8 cellular contexts compared by ENCODE assay signal in the genomic region with DNA sequence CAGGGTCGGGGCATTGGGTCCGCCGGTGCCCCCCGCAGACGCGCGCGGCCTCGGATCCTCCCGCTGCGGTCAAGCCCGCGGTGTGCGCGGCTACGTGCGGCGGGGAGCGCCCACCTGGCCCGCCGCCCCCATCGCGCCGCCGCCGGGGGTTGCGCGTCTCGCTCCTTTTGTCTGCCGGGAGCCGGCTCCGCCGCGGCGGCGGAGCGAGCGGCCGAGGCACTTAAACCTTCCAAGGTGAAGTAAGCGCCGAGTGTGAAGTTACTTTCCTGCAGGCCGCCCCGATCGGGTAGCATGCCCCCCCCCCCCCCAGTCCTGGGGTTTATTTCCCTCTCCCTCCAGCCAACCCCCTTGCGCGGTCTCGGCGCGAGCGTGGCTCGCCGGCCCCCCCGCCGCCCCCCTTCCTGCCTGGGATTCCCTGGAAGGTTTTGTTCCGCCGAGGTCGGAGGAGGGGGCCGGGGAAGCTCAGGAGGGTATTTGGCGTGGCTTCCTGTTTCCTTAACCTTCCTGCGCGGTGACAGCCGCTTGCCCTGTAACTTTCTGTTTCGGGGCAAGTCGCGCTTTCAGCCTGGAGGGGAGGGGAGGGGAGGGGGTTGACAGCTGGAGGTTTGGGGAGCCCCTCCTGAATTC. TPM values are rescaled to one million over a fixed set of nuclear protein-coding genes. Genes with fewer than 3 reads are reported as not detected.
DNase-seq lines count a peak whose midpoint lies in the region; ATAC-seq, FAIRE-seq and TF ChIP-seq lines count a peak whose summit lies in the region.

No MANE protein-coding gene starts in this region.

- H2BK12ac ChIP-seq in H1 (ENCODE audit: low read depth, low read length), result no peak overlapping the region

- H4K20me1 ChIP-seq in H1 (replicated peaks in 1 of 2; ENCODE audit: control insufficient read depth in 1 of 2, insufficient read depth in 2 of 2, low read length in 2 of 2), result peaks cover 3 to 8% of the 10 kb centered on the region in 2 experiments

- H3K27me3 ChIP-seq in H1 (replicated peaks in 1 of 4; ENCODE audit: control insufficient read depth in 3 of 4, extremely low read depth in 1 of 4, insufficient read depth in 3 of 4, low read length in 3 of 4) (no peaks in the 10 kb centered on the region; a peak in 2 of 7 replicates), muscle layer of duodenum (ENCODE audit: low read depth, low read length) (no peaks in the 10 kb centered on the region), transverse colon (no peaks in the 10 kb centered on the region)

- H3K4me2 ChIP-seq in H1 (ENCODE audit: insufficient read depth in 1 of 2, low read depth in 2 of 2, low read length in 2 of 2), result peak overlapping the region; percentile 82 to 95

- in situ Hi-C loops in transverse colon (cut with MboI; ENCODE audit: low pct_ligation_motif_present in 1 of 4, low pct_unique_long_range_greater_than_20kb in 1 of 4, low sequenced_read_pairs in 3 of 4), result loop anchor here in 1 of 4 donors (10.0 kb wide), 1 partner anchor 48 kb away; no protein-coding TSS in a partner anchor

- H3K23me2 ChIP-seq in H1 (ENCODE audit: low read depth, low read length), result peaks cover 29% of the 10 kb centered on the region

- no peak overlapping the region for H2AFZ ChIP-seq in H1 (ENCODE audit: low read length)

- no peak overlapping the region for H4K5ac ChIP-seq in H1 (ENCODE audit: insufficient read length, low read depth, low read length)

- no peak overlapping the region for H3K4ac ChIP-seq in H1 (replicated peaks; ENCODE audit: insufficient read length, low read depth, low read length)

- H2BK120ac ChIP-seq in H1 (replicated peaks; ENCODE audit: low read depth, low read length), result no peak overlapping the region

- peak overlapping the region; percentile 1; the same call in 1 of the 2 replicates for H4K8ac ChIP-seq in H1 (ENCODE audit: extremely low read depth, insufficient read depth, low read length)

- H3K36me3 ChIP-seq in H1 (ENCODE audit: control insufficient read depth in 2 of 4, insufficient read depth in 4 of 4, low read length in 3 of 4) (no peaks in the 10 kb centered on the region), muscle layer of duodenum (ENCODE audit: control insufficient read depth in 1 of 2, insufficient read depth in 2 of 2, low read length in 2 of 2) (no peaks in the 10 kb centered on the region), transverse colon (no peaks in the 10 kb centered on the region)

- intact Hi-C loops in transverse colon (cut with DNase I; ENCODE audit: low total_unique reads), result loop anchor here (5.0 kb wide), 1 partner anchor 51 kb away; no protein-coding TSS in a partner anchor

- POLR2A ChIA-PET in H1 (lab: Charles Lee; ENCODE audit: partially characterized antibody), result interaction anchor here (0.8 to 2.4 kb wide), 9 partner anchors 12 to 99 kb away, joined by 3 to 9 read pairs (median 3); partner anchors contain the start of gene GSE1

- H3K4me1 ChIP-seq in H1 (replicated peaks in 1 of 4; ENCODE audit: control insufficient read depth in 3 of 4, insufficient read depth in 4 of 4, low read length in 3 of 4) (peaks cover 0 to 25% (median 17%) of the 10 kb centered on the region in 4 experiments; a peak in 6 of 7 replicates), muscle layer of duodenum (ENCODE audit: control insufficient read depth in 1 of 2, insufficient read depth in 2 of 2, low read length in 2 of 2) (peaks cover 5 to 22% of the 10 kb centered on the region in 2 donors), transverse colon (peaks cover 26 to 62% (median 53%) of the 10 kb centered on the region in 4 donors)

- TF ChIP-seq CTCF in NB4 (IDR thresholded peaks at IDR 0.05; ENCODE audit: low read depth, low read length) (no peak), H1 (IDR thresholded peaks at IDR 0.05; ENCODE audit: control extremely low read depth in 1 of 3, insufficient read depth in 1 of 3, low read depth in 1 of 3, low read length in 3 of 3) (no peak), transverse colon (IDR thresholded peaks at IDR 0.05) (no peak)

- no peak overlapping the region for H2BK20ac ChIP-seq in H1 (ENCODE audit: low read length)

- peak overlapping the region; percentile 19; the same call in 1 of the 2 replicates for H3K18ac ChIP-seq in H1 (ENCODE audit: extremely low read depth, low read length)

- no peak overlapping the region for H2AK5ac ChIP-seq in H1 (ENCODE audit: low read depth, low read length)

- peaks cover 10 to 27% of the 10 kb centered on the region in 2 experiments; a peak in 3 of 4 replicates for H3K79me2 ChIP-seq in H1 (ENCODE audit: control insufficient read depth in 1 of 2, insufficient read depth in 2 of 2, low read length in 2 of 2)

- H3K9ac ChIP-seq in H1 (replicated peaks in 1 of 4; ENCODE audit: extremely low read depth in 1 of 4, low read depth in 3 of 4, low read length in 3 of 4), result peak overlapping the region in 2 of 4 experiments; percentile 8 to 33; a peak in 3 of 7 replicates

- no peak for TF ChIP-seq RAD21 in H1 (IDR thresholded peaks at IDR 0.05 in 1 of 2, conservative IDR thresholded peaks at IDR 0.05 in 1 of 2; ENCODE audit: low read depth in 2 of 2, low read length in 2 of 2)

- CTCF ChIA-PET in H1 (lab: Charles Lee; ENCODE audit: partially characterized antibody), result interaction anchor here (0.6 to 3.5 kb wide), 24 partner anchors 8 to 233 kb away, joined by 3 to 30 read pairs (median 4); no protein-coding TSS in a partner anchor

- no peak for FAIRE-seq in H1 (lab: Jason Lieb, UNC)

- H4K91ac ChIP-seq in H1 (replicated peaks; ENCODE audit: insufficient read length, low read length), result no peak overlapping the region

- 2% methylated on average over 10 of the region's 65 CpGs; no CpG with 5 or more reads in 1 of the 2 experiments for WGBS in H1 (ENCODE audit: extremely low coverage in 1 of 2, insufficient coverage in 1 of 2, insufficient read length in 1 of 2, insufficient replicate concordance in 2 of 2, low coverage in 1 of 2, low lambda C conversion rate in 2 of 2, missing lambda C conversion rate in 1 of 2), 2 experiments
- WGBS in transverse colon (ENCODE audit: low coverage in 1 of 2), 2 donors, result 0 to 1% methylated on average over 8 to 40 of the region's 65 CpGs

- no peak for ATAC-seq in HG02571 (IDR thresholded peaks at IDR 0.05; ENCODE audit: unreplicated experiment)

- no peak for TF ChIP-seq POLR2A in NB4 (IDR thresholded peaks at IDR 0.05; ENCODE audit: extremely low read depth, insufficient read length)
- TF ChIP-seq POLR2A in H1 (IDR thresholded peaks at IDR 0.05; ENCODE audit: control extremely low read depth in 1 of 2, low read depth in 2 of 2, low read length in 2 of 2), result no peak
- no peak for TF ChIP-seq POLR2A in transverse colon (IDR thresholded peaks at IDR 0.05)

- no peak overlapping the region for H3K56ac ChIP-seq in H1 (replicated peaks; ENCODE audit: insufficient read length, low read depth, low read length)

- H3K9me3 ChIP-seq in H1 (ENCODE audit: insufficient read depth in 2 of 2, low read depth in 1 of 2, low read length in 1 of 2), result no peaks in the 10 kb centered on the region
- no peaks in the 10 kb centered on the region for H3K9me3 ChIP-seq in muscle layer of duodenum (ENCODE audit: control insufficient read depth in 1 of 2, low read length in 2 of 2)
- H3K9me3 ChIP-seq in transverse colon, result no peaks in the 10 kb centered on the region

- peaks cover 10% of the 10 kb centered on the region; the same call in 1 of the 2 replicates for H3K79me1 ChIP-seq in H1 (ENCODE audit: low read depth, low read length)

- DNase-seq in NCI-H2227 (lab: John Stamatoyannopoulos, UW; ENCODE audit: unreplicated experiment), result peak; percentile 53
- no peak for DNase-seq in NCI-H2227 treated with DMSO at 0.1 percent for 48 hours (lab: John Stamatoyannopoulos, UW)
- peak; percentile 79 for DNase-seq in NB4 (ENCODE audit: low read depth)
- peak; percentile 44 to 49 for DNase-seq in activated CD4-positive, alpha-beta T cell treated with anti-CD3 and anti-CD28 coated beads, Interleukin-2, amount 50 U/mL, for 4 hours
- peak in 1 of 2 experiments; percentile 67 for DNase-seq in H1 (ENCODE audit: low read depth in 1 of 2, low spot score in 2 of 2)
- peak; percentile 72 for DNase-seq in transverse colon

- no peak overlapping the region for H2BK5ac ChIP-seq in H1 (ENCODE audit: low read depth, low read length)

- no peak overlapping the region for H3K27ac ChIP-seq in H1 (ENCODE audit: low read depth, low read length)
- H3K27ac ChIP-seq in muscle layer of duodenum (ENCODE audit: low read length), result peak overlapping the region; percentile 72
- peak overlapping the region; percentile 91 to 98 (median 96) for H3K27ac ChIP-seq in transverse colon

- H3K14ac ChIP-seq in H1 (ENCODE audit: insufficient read length), result no peak overlapping the region

- H3K4me3 ChIP-seq in NB4 (ENCODE audit: low read depth, low read length) (peak overlapping the region; percentile 83), H1 (ENCODE audit: extremely low read depth in 1 of 4, insufficient read depth in 2 of 4, low read depth in 3 of 4, low read length in 4 of 4) (peak overlapping the region; percentile 54 to 98 (median 73)), muscle layer of duodenum (ENCODE audit: low read depth in 1 of 2, low read length in 2 of 2) (peak overlapping the region; percentile 76 to 81), transverse colon (peak overlapping the region; percentile 64 to 95 (median 94))

- H3K23ac ChIP-seq in H1 (ENCODE audit: insufficient read length), result no peak overlapping the region

- TF ChIP-seq EP300 in H1 (IDR thresholded peaks at IDR 0.05; ENCODE audit: borderline replicate concordance in 1 of 2, low read depth in 2 of 2, low read length in 2 of 2), result no peak
- no peak for TF ChIP-seq EP300 in transverse colon (IDR thresholded peaks at IDR 0.05; ENCODE audit: low read depth)

- no peak overlapping the region for H2BK15ac ChIP-seq in H1 (ENCODE audit: low read length)

TF ChIP-seq in H1, 55 proteins besides CTCF, POLR2A, EP300 and RAD21 (continues in another document):
- TF ChIP-seq SIN3A (conservative IDR thresholded peaks at IDR 0.05 in 1 of 2, IDR thresholded peaks at IDR 0.05 in 1 of 2; ENCODE audit: low read depth in 1 of 2, low read length in 2 of 2) (peak in 1 of 2 experiments; percentile 21; a peak in 1 of 4 replicates), PHF8 (conservative IDR thresholded peaks at IDR 0.05; ENCODE audit: low read depth, low read length) (no peak), SP1 (IDR thresholded peaks at IDR 0.05; ENCODE audit: low read depth, low read length) (no peak), SIRT6 (IDR thresholded peaks at IDR 0.05; ENCODE audit: low read length) (no peak)

RNA-seq across cellular contexts. Expression of gene GSE1, which starts 56.6 kb away (rescaled TPM):
- total RNA-seq in H1 (2021; fragmentation: NEBNext Ultra II Directional; extraction: Animal tissue kit (Norgen Biotek cat#: 25700)), result 65.6 and 66.2 TPM in 2 replicates
- 26.0 and 40.0 TPM in 2 replicates for polyA plus RNA-seq in H1 (2011; rRNA removed)
- polyA plus RNA-seq in H1 (2011; cell fraction: cytosol; rRNA removed), result 26.5 TPM
- 123 TPM for polyA plus RNA-seq in H1 (2011; cell fraction: nucleus; rRNA removed)
- 42.4 to 51.0 TPM (median 44.8 TPM) in 4 replicates for polyA plus RNA-seq in H1 (2012, experiment 1 of 2)
- polyA plus RNA-seq in H1 (2012, experiment 2 of 2), result 18.4 TPM
- polyA plus RNA-seq in H1 (2013, experiment 1 of 2), result 30.0 TPM
- 30.1 TPM for polyA plus RNA-seq in H1 (2013, experiment 2 of 2)
- 35.8 and 37.6 TPM in 2 replicates for polyA minus RNA-seq in H1 (2011; rRNA and poly(A)+ RNA removed)
- polyA minus RNA-seq in H1 (2011; cell fraction: cytosol; rRNA and poly(A)+ RNA removed), result 76.6 TPM
- polyA minus RNA-seq in H1 (2011; cell fraction: nucleus; rRNA and poly(A)+ RNA removed), result 93.7 TPM
- 100 to 1,000 TPM; 100 to 139 (median 120) TPM for total RNA-seq in transverse colon
